In the genomic region with DNA sequence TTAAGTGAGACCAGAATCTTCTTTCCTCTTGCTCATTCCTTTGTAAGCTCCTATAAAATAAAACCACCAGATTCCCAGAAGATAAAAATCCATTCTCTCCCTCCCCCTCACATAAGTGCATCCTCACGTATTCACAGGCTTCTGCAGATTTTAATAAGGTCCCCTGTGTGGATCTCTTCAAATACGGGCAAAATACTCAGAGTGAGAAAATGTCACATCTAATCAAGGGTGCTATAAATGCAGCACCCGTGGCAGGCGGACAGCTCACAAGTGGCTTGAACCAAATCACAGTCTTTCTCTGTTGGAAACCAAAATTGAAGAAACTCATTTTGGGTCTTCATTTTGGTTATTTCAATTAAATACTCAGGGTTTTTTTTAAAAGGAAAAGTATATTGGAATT, we compare ENCODE assay signal across 25 cellular contexts.
"Had no signal": no experiment of that assay in that cellular context is flagged by ENCODE, and none has a peak within 500 bp of the region (broad histone marks: within the 10 kb centered on the region; RNA-seq: fewer than 3 reads in every experiment).

No MANE protein-coding gene starts in this region.

- DNase-seq: cortex of kidney; effector memory CD8-positive, alpha-beta T cell; erythroblast; esophagus squamous epithelium; foreskin melanocyte; glutamatergic neuron; heart right ventricle; hippocampal formation; left cardiac atrium; left ventricle myocardium inferior; lower lobe of right lung; natural killer cell; pancreas; right cardiac atrium; sigmoid colon; stimulated activated CD4-positive, alpha-beta T cell treated with anti-CD3 and anti-CD28 coated beads, Interleukin-2, amount 100 ng/mL, for 24 hours; stimulated activated CD4-positive, alpha-beta T cell treated with anti-CD3 and anti-CD28 coated beads, Interleukin-4, amount 100 ng/mL, for 24 hours; stimulated activated naive CD4-positive, alpha-beta T cell treated with Interleukin-2 at 50 U/mL for 16 hours; stomach; thyroid gland; trophoblast cell had no signal

- H3K4me3 Mint-ChIP-seq: effector memory CD8-positive, alpha-beta T cell; natural killer cell; neural crest cell; stimulated activated effector memory CD8-positive, alpha-beta T cell treated with anti-CD3 and anti-CD28 coated beads, Interleukin-12 subunit alpha, Interleukin-12 subunit beta, amount 100 ng/mL, for 72 hours had no signal

- H3K36me3 ChIP-seq: esophagus squamous epithelium, heart right ventricle, left ventricle myocardium inferior, lower lobe of right lung, neutrophil, pancreas, sigmoid colon, stomach, thyroid gland, vagina had no signal

- H3K27me3 ChIP-seq: esophagus squamous epithelium, heart right ventricle, neutrophil, pancreas, sigmoid colon, stomach, thyroid gland, vagina had no signal

- H3K27ac ChIP-seq: esophagus squamous epithelium, heart right ventricle, left ventricle myocardium inferior, lower lobe of right lung, neutrophil, pancreas, sigmoid colon, stomach, thyroid gland, vagina had no signal

- H3K4me1 Mint-ChIP-seq: natural killer cell; neural crest cell; stimulated activated effector memory CD8-positive, alpha-beta T cell treated with anti-CD3 and anti-CD28 coated beads, Interleukin-12 subunit alpha, Interleukin-12 subunit beta, amount 100 ng/mL, for 72 hours had no signal

- ATAC-seq: effector memory CD8-positive, alpha-beta T cell; heart right ventricle; left cardiac atrium; lower lobe of right lung; natural killer cell; pancreas; right cardiac atrium; stimulated activated effector memory CD8-positive, alpha-beta T cell treated with anti-CD3 and anti-CD28 coated beads, Interleukin-12 subunit alpha, Interleukin-12 subunit beta, amount 100 ng/mL, for 72 hours had no signal

- H3K9me3 ChIP-seq: neutrophil, pancreas, thyroid gland, vagina had no signal

- H3K27me3 Mint-ChIP-seq: effector memory CD8-positive, alpha-beta T cell had no signal

- H3K36me3 Mint-ChIP-seq: stimulated activated effector memory CD8-positive, alpha-beta T cell treated with anti-CD3 and anti-CD28 coated beads, Interleukin-12 subunit alpha, Interleukin-12 subunit beta, amount 100 ng/mL, for 72 hours had no signal

- H3K27ac Mint-ChIP-seq: effector memory CD8-positive, alpha-beta T cell; natural killer cell; stimulated activated effector memory CD8-positive, alpha-beta T cell treated with anti-CD3 and anti-CD28 coated beads, Interleukin-12 subunit alpha, Interleukin-12 subunit beta, amount 100 ng/mL, for 72 hours had no signal

- H3K4me3 ChIP-seq: esophagus squamous epithelium, heart right ventricle, left ventricle myocardium inferior, lower lobe of right lung, pancreas, sigmoid colon, stomach, thyroid gland, vagina had no signal

- H3K4me1 ChIP-seq: esophagus squamous epithelium, heart right ventricle, left ventricle myocardium inferior, lower lobe of right lung, pancreas, sigmoid colon, stomach, thyroid gland, vagina had no signal
